Comparison of ENCODE assay signal across 17 cellular contexts in the genomic region with DNA sequence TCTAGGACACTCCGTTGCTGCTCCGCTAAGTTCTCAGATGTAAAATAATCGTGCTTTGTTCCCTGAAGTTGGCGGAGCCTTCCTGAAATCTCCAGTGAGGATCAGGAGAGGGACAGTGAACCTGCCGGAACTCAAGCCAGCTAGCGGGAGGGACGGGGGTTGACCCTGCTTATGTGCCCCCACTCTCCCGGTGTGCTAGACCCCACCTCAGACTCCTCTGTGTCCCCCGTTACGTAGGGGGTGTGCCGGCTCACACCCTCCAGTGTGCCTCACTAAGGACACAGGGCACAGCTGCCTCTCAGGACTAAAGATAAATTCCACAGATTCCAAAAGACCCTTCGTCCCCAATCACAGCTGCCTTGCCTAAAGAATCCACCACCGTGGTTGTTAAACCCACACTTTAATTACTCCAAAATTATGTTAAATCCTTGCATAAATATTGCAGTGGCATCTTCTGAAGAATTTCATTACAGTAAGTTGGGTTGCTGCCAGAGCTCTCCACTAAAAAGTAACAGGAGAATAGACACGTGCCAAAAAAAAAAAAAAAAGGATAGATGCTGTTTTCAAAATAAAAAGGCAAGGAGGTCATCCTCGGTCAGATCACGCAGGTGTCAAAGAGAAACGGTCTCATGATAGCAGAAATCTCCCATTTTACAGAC.
A peak's percentile ranks its signal among the peaks of the same experiment; 100 is the strongest.
DNase-seq lines count a peak whose midpoint lies in the region; ATAC-seq and TF ChIP-seq lines count a peak whose summit lies in the region.
"Had no signal": no experiment of that assay in that cellular context is flagged by ENCODE, and none has a peak within 500 bp of the region (broad histone marks: within the 10 kb centered on the region; RNA-seq: fewer than 3 reads in every experiment).

No MANE protein-coding gene starts in this region.

- no peak for ATAC-seq in activated T-helper 17 cell treated with anti-CD3 and anti-CD28 coated beads, Interleukin-2, amount 50 U/mL, for 72 hours (replicated peaks)
- ATAC-seq: HCT116; stimulated activated memory B cell treated with anti-CD40 and anti-IgM and Interleukin-4, amounts not matched to agents 10 μg/mL and 1 μg/mL and 100 μg/mL, for 72 hours had no signal

- CTCF ChIA-PET in HEK293T (lab: Yijun Ruan, JAX), result interaction anchor here (0.7 kb wide), 1 partner anchor 164 kb away, joined by 3 read pairs; no protein-coding TSS in a partner anchor

- H3K27me3 ChIP-seq in endodermal cell (ENCODE audit: control insufficient read depth, insufficient read depth, low read length, poor library complexity, severe bottlenecking), result peaks cover 67% of the 10 kb centered on the region

- no peaks in the 10 kb centered on the region for H3K9me3 ChIP-seq in endodermal cell (ENCODE audit: control insufficient read depth, low read length)

- WGBS in endodermal cell (ENCODE audit: insufficient coverage in 1 of 2, insufficient read length in 1 of 2), 2 experiments, result 14 to 26% methylated on average over 12 to 17 of the region's 17 CpGs

- TF ChIP-seq CTCF in endodermal cell (conservative IDR thresholded peaks at IDR 0.05) (no peak), progenitor cell of endocrine pancreas (IDR thresholded peaks at IDR 0.05; ENCODE audit: unreplicated experiment) (no peak)

- H3K36me3 Mint-ChIP-seq in endodermal cell (ENCODE audit: low read depth) (no peaks in the 10 kb centered on the region), progenitor cell of endocrine pancreas (ENCODE audit: insufficient read depth) (peaks cover 1% of the 10 kb centered on the region)
- H3K36me3 Mint-ChIP-seq in activated T-helper 17 cell treated with anti-CD3 and anti-CD28 coated beads, Interleukin-2, amount 50 U/mL, for 72 hours (ENCODE audit: low read depth), result no peaks in the 10 kb centered on the region
- H3K36me3 Mint-ChIP-seq: activated CD4-positive, alpha-beta memory T cell treated with anti-CD3 and anti-CD28 coated beads for 36 hours; CD4-positive, alpha-beta memory T cell; memory B cell; stimulated activated memory B cell treated with anti-CD40 and anti-IgM and Interleukin-4, amounts not matched to agents 10 μg/mL and 1 μg/mL and 100 μg/mL, for 72 hours had no signal

- no peaks in the 10 kb centered on the region for H3K36me3 ChIP-seq in endodermal cell (ENCODE audit: control insufficient read depth, insufficient read depth, low read length)
- H3K36me3 ChIP-seq: brain microvascular endothelial cell had no signal

- H3K4me3 ChIP-seq in endodermal cell (ENCODE audit: low read length), result peak overlapping the region; percentile 71

- H3K9ac ChIP-seq in endodermal cell (ENCODE audit: extremely low read depth, low read length, poor library complexity, severe bottlenecking), result no peak overlapping the region

- H3K27me3 Mint-ChIP-seq in endodermal cell (ENCODE audit: insufficient read depth) (peaks cover 70% of the 10 kb centered on the region), progenitor cell of endocrine pancreas (peaks cover 61% of the 10 kb centered on the region)
- peaks cover 51% of the 10 kb centered on the region for H3K27me3 Mint-ChIP-seq in activated T-helper 17 cell treated with anti-CD3 and anti-CD28 coated beads, Interleukin-2, amount 50 U/mL, for 72 hours

- no peaks in the 10 kb centered on the region for H3K9me3 Mint-ChIP-seq in endodermal cell
- no peaks in the 10 kb centered on the region for H3K9me3 Mint-ChIP-seq in progenitor cell of endocrine pancreas (ENCODE audit: low read depth)
- no peaks in the 10 kb centered on the region for H3K9me3 Mint-ChIP-seq in activated T-helper 17 cell treated with anti-CD3 and anti-CD28 coated beads, Interleukin-2, amount 50 U/mL, for 72 hours
- H3K9me3 Mint-ChIP-seq: activated CD4-positive, alpha-beta memory T cell treated with anti-CD3 and anti-CD28 coated beads for 36 hours; CD4-positive, alpha-beta memory T cell; memory B cell; stimulated activated memory B cell treated with anti-CD40 and anti-IgM and Interleukin-4, amounts not matched to agents 10 μg/mL and 1 μg/mL and 100 μg/mL, for 72 hours had no signal

- DNase-seq in GM03348 (ENCODE audit: low spot score), result peak; percentile 2
- no peak for DNase-seq in HEK293T (ENCODE audit: extremely low spot score)
- DNase-seq in endodermal cell, result peak; percentile 51
- no peak for DNase-seq in progenitor cell of endocrine pancreas (ENCODE audit: low spot score, unreplicated experiment)
- no peak for DNase-seq in stimulated activated CD8-positive, alpha-beta memory T cell treated with anti-CD3 and anti-CD28 coated beads, Interleukin-4, amount 100 ng/mL, for 48 hours
- no peak for DNase-seq in DMS53 treated with DMSO at 0.1 percent for 48 hours (lab: John Stamatoyannopoulos, UW; ENCODE audit: unreplicated experiment)
- DNase-seq: activated CD4-positive, alpha-beta memory T cell treated with anti-CD3 and anti-CD28 coated beads for 36 hours; brain microvascular endothelial cell; CD4-positive, alpha-beta memory T cell; GDM1; Karpas-422; NCI-H2029 had no signal

- no peak overlapping the region for H3K27ac ChIP-seq in endodermal cell (ENCODE audit: low read depth, low read length)
- H3K27ac ChIP-seq: brain microvascular endothelial cell, RWPE1 had no signal

- POLR2A ChIA-PET in HEK293T (lab: Yijun Ruan, JAX), result interaction anchor here (3.1 kb wide), 1 partner anchor 74 kb away, joined by 10 read pairs; the partner anchor contains the start of gene DDX31

- H3K4me1 Mint-ChIP-seq in endodermal cell (peaks cover 32% of the 10 kb centered on the region), progenitor cell of endocrine pancreas (ENCODE audit: low read depth) (peaks cover 11% of the 10 kb centered on the region)
- H3K4me1 Mint-ChIP-seq in activated T-helper 17 cell treated with anti-CD3 and anti-CD28 coated beads, Interleukin-2, amount 50 U/mL, for 72 hours, result no peaks in the 10 kb centered on the region

- H3K4me3 Mint-ChIP-seq in endodermal cell, result no peak overlapping the region
- H3K4me3 Mint-ChIP-seq in progenitor cell of endocrine pancreas (ENCODE audit: low read depth), result peak overlapping the region; percentile 11
- H3K4me3 Mint-ChIP-seq in activated T-helper 17 cell treated with anti-CD3 and anti-CD28 coated beads, Interleukin-2, amount 50 U/mL, for 72 hours, result no peak overlapping the region
- H3K4me3 Mint-ChIP-seq: activated CD4-positive, alpha-beta memory T cell treated with anti-CD3 and anti-CD28 coated beads for 36 hours; memory B cell; stimulated activated memory B cell treated with anti-CD40 and anti-IgM and Interleukin-4, amounts not matched to agents 10 μg/mL and 1 μg/mL and 100 μg/mL, for 72 hours had no signal

- H3K4me1 ChIP-seq in endodermal cell (ENCODE audit: control insufficient read depth, insufficient read depth, low read length), result peaks cover 16% of the 10 kb centered on the region

- H3K27ac Mint-ChIP-seq in endodermal cell (no peak overlapping the region), progenitor cell of endocrine pancreas (no peak overlapping the region)
- H3K27ac Mint-ChIP-seq in activated T-helper 17 cell treated with anti-CD3 and anti-CD28 coated beads, Interleukin-2, amount 50 U/mL, for 72 hours, result no peak overlapping the region
- H3K27ac Mint-ChIP-seq: activated CD4-positive, alpha-beta memory T cell treated with anti-CD3 and anti-CD28 coated beads for 36 hours; CD4-positive, alpha-beta memory T cell; stimulated activated memory B cell treated with anti-CD40 and anti-IgM and Interleukin-4, amounts not matched to agents 10 μg/mL and 1 μg/mL and 100 μg/mL, for 72 hours had no signal

TF ChIP-seq in HEK293T, 16 proteins besides CTCF, POLR2A, EP300 and RAD21:
- TF ChIP-seq ZNF384 (IDR thresholded peaks at IDR 0.05) (peak; percentile 77), BHLHE40 (IDR thresholded peaks at IDR 0.05; ENCODE audit: borderline replicate concordance) (no peak)

Comparison
In these comparisons a context has a peak if more than half of its experiments do, and no peak if none do; other contexts are left out.
1. DNase-seq: peak in GM03348 (single experiment) and endodermal cell (single experiment); none in HEK293T (single experiment), progenitor cell of endocrine pancreas (single experiment), stimulated activated CD8-positive, alpha-beta memory T cell treated with anti-CD3 and anti-CD28 coated beads, Interleukin-4, amount 100 ng/mL, for 48 hours (single experiment) and DMS53 treated with DMSO at 0.1 percent for 48 hours (single experiment).